Comparison of ENCODE assay signal across 1 cellular context in genomic region chr19:35140898-35141626, GRCh38.
TF ChIP-seq lines count a peak whose summit lies in the region.

No MANE protein-coding gene starts in this region.

TF ChIP-seq in IMR-90, 13 proteins besides CTCF, POLR2A, EP300 and RAD21 (continued from another document):
- TF ChIP-seq ELK1 (IDR thresholded peaks at IDR 0.05; ENCODE audit: borderline replicate concordance, low read depth, low read length), result no peak
- no peak for TF ChIP-seq MAFK (IDR thresholded peaks at IDR 0.05; ENCODE audit: low read depth, low read length)
- no peak for TF ChIP-seq MXI1 (IDR thresholded peaks at IDR 0.05; ENCODE audit: borderline replicate concordance, low read depth, low read length)
- TF ChIP-seq RFX5 (IDR thresholded peaks at IDR 0.05; ENCODE audit: low read depth, low read length), result no peak
- peak; percentile 44; the same call in 1 of the 2 replicates for TF ChIP-seq MAZ (IDR thresholded peaks at IDR 0.05; ENCODE audit: borderline replicate concordance, low read depth, low read length)
- TF ChIP-seq USF2 (IDR thresholded peaks at IDR 0.05; ENCODE audit: low read depth, low read length), result no peak
TF ChIP-seq in IMR-90: peak in this region for 2.
